Comparison of ENCODE assay signal across 32 cellular contexts in the genomic region with DNA sequence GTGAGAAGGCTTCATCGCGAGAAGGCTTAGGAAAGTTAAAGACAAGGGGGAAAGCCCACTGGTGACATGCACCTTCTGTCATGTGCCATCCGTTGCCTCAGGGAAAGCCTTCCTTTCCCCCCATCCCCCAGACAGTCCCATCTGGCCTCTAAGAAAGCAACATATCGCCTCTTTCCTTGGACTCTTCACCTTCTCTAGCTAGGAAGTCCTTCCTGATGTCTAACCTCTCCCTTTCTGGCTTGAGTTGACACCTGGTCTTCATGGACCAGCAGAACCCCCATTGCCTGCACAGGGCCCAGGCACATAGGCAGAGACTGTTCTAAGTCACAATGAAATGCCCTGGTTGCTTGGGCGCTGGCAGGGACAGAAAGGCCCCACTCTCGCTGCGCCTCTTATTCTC. TPM values are rescaled to one million over a fixed set of nuclear protein-coding genes. Genes with fewer than 3 reads are reported as not detected.
DNase-seq lines count a peak whose midpoint lies in the region; ATAC-seq and TF ChIP-seq lines count a peak whose summit lies in the region.
"Had no signal": no experiment of that assay in that cellular context is flagged by ENCODE, and none has a peak within 500 bp of the region (broad histone marks: within the 10 kb centered on the region; RNA-seq: fewer than 3 reads in every experiment).

No MANE protein-coding gene starts in this region.

- TF ChIP-seq CTCF in epithelial cell of esophagus (IDR thresholded peaks at IDR 0.05; ENCODE audit: insufficient read depth, low read depth, low read length, missing control alignments) = no peak
- TF ChIP-seq CTCF in prostate gland (IDR thresholded peaks at IDR 0.05) = no peak
- TF ChIP-seq CTCF in upper lobe of left lung (IDR thresholded peaks at IDR 0.05) = no peak

- no peak overlapping the region for H3K4me3 ChIP-seq in BLaER1 treated with 17β-estradiol and CSF1 and Interleukin-3, amounts not matched to agents 10 nM and 100 nM
- H3K4me3 ChIP-seq in epithelial cell of esophagus (ENCODE audit: low read length) (peak overlapping the region; percentile 42), prostate gland (no peak overlapping the region), upper lobe of left lung (no peak overlapping the region)
- H3K4me3 ChIP-seq: ascending aorta, cardiac muscle cell, tibial nerve had no signal

- H3K27ac Mint-ChIP-seq in activated naive CD4-positive, alpha-beta T cell treated with anti-CD3 and anti-CD28 coated beads, Interleukin-2, amount 10 ng/mL, durations not matched to agents 7 days and 5 days = no peak overlapping the region
- H3K27ac Mint-ChIP-seq: T-helper 1 cell treated with Interleukin-12 subunit alpha and Interleukin-12 subunit beta and Interleukin-4 antibody, amounts not matched to agents 30 μg/mL and 1 μg/mL, for 36 hours had no signal

- no peaks in the 10 kb centered on the region for H3K36me3 ChIP-seq in BLaER1 treated with 17β-estradiol and CSF1 and Interleukin-3, amounts not matched to agents 10 nM and 100 nM
- H3K36me3 ChIP-seq in prostate gland (no peaks in the 10 kb centered on the region), upper lobe of left lung (no peaks in the 10 kb centered on the region)
- H3K36me3 ChIP-seq: ascending aorta, cardiac muscle cell, tibial nerve had no signal

- H3K9me3 Mint-ChIP-seq in activated naive CD4-positive, alpha-beta T cell treated with anti-CD3 and anti-CD28 coated beads, Interleukin-2, amount 10 ng/mL, durations not matched to agents 7 days and 5 days = no peaks in the 10 kb centered on the region
- H3K9me3 Mint-ChIP-seq: T-helper 1 cell treated with Interleukin-12 subunit alpha and Interleukin-12 subunit beta and Interleukin-4 antibody, amounts not matched to agents 30 μg/mL and 1 μg/mL, for 36 hours had no signal

- ATAC-seq in upper lobe of left lung (ENCODE audit: low FRiP score in 2 of 2) (no peak), HG03342 (IDR thresholded peaks at IDR 0.05; ENCODE audit: unreplicated experiment) (no peak), GM19324 (IDR thresholded peaks at IDR 0.05; ENCODE audit: low FRiP score, unreplicated experiment) (no peak)
- ATAC-seq: left ventricle myocardium superior, PC-3, SK-N-SH treated with all-trans-retinoic acid at 6 μM for 48 hours had no signal

- no peak overlapping the region for H3K9ac ChIP-seq in BLaER1 treated with 17β-estradiol and CSF1 and Interleukin-3, amounts not matched to agents 10 nM and 100 nM

- peaks cover 0 to 18% (median 8%) of the 10 kb centered on the region in 11 experiments; a peak in 13 of 22 replicates for H3K27me3 ChIP-seq in BLaER1 treated with 17β-estradiol and CSF1 and Interleukin-3, amounts not matched to agents 10 nM and 100 nM
- H3K27me3 ChIP-seq in prostate gland (replicated peaks; ENCODE audit: insufficient read depth) = no peaks in the 10 kb centered on the region
- no peaks in the 10 kb centered on the region for H3K27me3 ChIP-seq in upper lobe of left lung
- H3K27me3 ChIP-seq: ascending aorta, cardiac muscle cell had no signal

- no peaks in the 10 kb centered on the region for H4K20me1 ChIP-seq in BLaER1 treated with 17β-estradiol and CSF1 and Interleukin-3, amounts not matched to agents 10 nM and 100 nM

- CTCF ChIA-PET in activated naive CD4-positive, alpha-beta T cell treated with anti-CD3 and anti-CD28 coated beads, Interleukin-2, amount 10 ng/mL, durations not matched to agents 7 days and 5 days (lab: Charles Lee) = no interaction called here

- DNase-seq in NCI-H69 (lab: John Stamatoyannopoulos, UW) (peak; percentile 46), epithelial cell of esophagus (ENCODE audit: low read depth) (no peak), prostate gland (ENCODE audit: low spot score) (no peak), upper lobe of left lung (no peak)
- no peak for DNase-seq in activated naive CD4-positive, alpha-beta T cell treated with anti-CD3 and anti-CD28 coated beads, Interleukin-2, amount 10 ng/mL, durations not matched to agents 7 days and 5 days
- DNase-seq: activated CD4-positive, alpha-beta T cell treated with anti-CD3 and anti-CD28 coated beads, Interleukin-2, amount 50 U/mL, for 48 hours; activated gamma-delta T cell treated with Interleukin-2 at 50 U/mL for 16 hours; activated T-cell treated with anti-CD3 and anti-CD28 coated beads, Interleukin-2, amount 50 U/mL, for 48 hours; effector CD8-positive, alpha-beta T cell; erythroblast; head of caudate nucleus; IMR-90; islet precursor cell; left ventricle myocardium superior; NCI-H510A; NK-92 treated with Interleukin-12 subunit alpha and Interleukin-12 subunit beta, amount 100 ng/mL, for 24 hours; nucleus accumbens; PC-3; Right ventricle myocardium superior; stimulated activated CD4-positive, alpha-beta T cell treated with anti-CD3 and anti-CD28 coated beads, Interleukin-4, amount 100 ng/mL, for 24 hours had no signal

- TF ChIP-seq POLR2A in prostate gland (IDR thresholded peaks at IDR 0.05) = no peak
- TF ChIP-seq POLR2A in upper lobe of left lung (IDR thresholded peaks at IDR 0.05) = no peak

- H3K4me1 Mint-ChIP-seq in activated naive CD4-positive, alpha-beta T cell treated with anti-CD3 and anti-CD28 coated beads, Interleukin-2, amount 10 ng/mL, durations not matched to agents 7 days and 5 days = no peaks in the 10 kb centered on the region

- no peak overlapping the region for H3K27ac ChIP-seq in BLaER1 treated with 17β-estradiol and CSF1 and Interleukin-3, amounts not matched to agents 10 nM and 100 nM
- peak overlapping the region; percentile 19 to 34 for H3K27ac ChIP-seq in prostate gland
- H3K27ac ChIP-seq in upper lobe of left lung = no peak overlapping the region
- H3K27ac ChIP-seq: ascending aorta, cardiac muscle cell, tibial nerve had no signal

- H3K4me1 ChIP-seq in BLaER1 treated with 17β-estradiol and CSF1 and Interleukin-3, amounts not matched to agents 10 nM and 100 nM = peaks cover 0 to 48% (median 19%) of the 10 kb centered on the region in 10 experiments; a peak in 15 of 20 replicates
- H3K4me1 ChIP-seq in prostate gland (replicated peaks) (no peaks in the 10 kb centered on the region), upper lobe of left lung (peaks cover 0 to 3% (median 0%) of the 10 kb centered on the region in 4 donors)
- H3K4me1 ChIP-seq: ascending aorta had no signal

- H3K9me3 ChIP-seq in BLaER1 treated with 17β-estradiol and CSF1 and Interleukin-3, amounts not matched to agents 10 nM and 100 nM (replicated peaks in 1 of 11) = no peaks in the 10 kb centered on the region
- H3K9me3 ChIP-seq in prostate gland (no peaks in the 10 kb centered on the region), upper lobe of left lung (no peaks in the 10 kb centered on the region)
- H3K9me3 ChIP-seq: ascending aorta, tibial nerve had no signal

- WGBS in prostate gland = 69% methylated on average over 7 of the region's 7 CpGs
- 76 to 79% methylated on average over 7 of the region's 7 CpGs for WGBS in upper lobe of left lung, 2 donors

- no peaks in the 10 kb centered on the region for H3K36me3 Mint-ChIP-seq in activated naive CD4-positive, alpha-beta T cell treated with anti-CD3 and anti-CD28 coated beads, Interleukin-2, amount 10 ng/mL, durations not matched to agents 7 days and 5 days

- peak overlapping the region in 8 of 11 experiments; percentile 10 to 72 (median 39); a peak in 12 of 22 replicates for H3K4me2 ChIP-seq in BLaER1 treated with 17β-estradiol and CSF1 and Interleukin-3, amounts not matched to agents 10 nM and 100 nM

- H3K27me3 Mint-ChIP-seq in activated naive CD4-positive, alpha-beta T cell treated with anti-CD3 and anti-CD28 coated beads, Interleukin-2, amount 10 ng/mL, durations not matched to agents 7 days and 5 days = peaks cover 58% of the 10 kb centered on the region

- no peak overlapping the region for H3K4me3 Mint-ChIP-seq in activated naive CD4-positive, alpha-beta T cell treated with anti-CD3 and anti-CD28 coated beads, Interleukin-2, amount 10 ng/mL, durations not matched to agents 7 days and 5 days
- H3K4me3 Mint-ChIP-seq: T-helper 1 cell treated with Interleukin-12 subunit alpha and Interleukin-12 subunit beta and Interleukin-4 antibody, amounts not matched to agents 30 μg/mL and 1 μg/mL, for 36 hours had no signal

- intact Hi-C loops in prostate gland (cut with DNase I) = no loop called here

- TF ChIP-seq EP300 in upper lobe of left lung (IDR thresholded peaks at IDR 0.05) = no peak

RNA-seq across cellular contexts. Expression of a gene that starts 2.2 kb away (rescaled TPM):
- 1 to 10 TPM in 1 of 2 donors, under 1 TPM in 1; 0.64 to 1.2 TPM for total RNA-seq in prostate gland
- under 1 TPM in 2 of 6 donors, not detected in 4; 0.07 to 0.54 TPM for total RNA-seq in upper lobe of left lung
- total RNA-seq: ascending aorta, fibroblast of villous mesenchyme, IMR-90, left ventricle myocardium superior, LHCN-M2, mesenteric fat pad, myocyte, PC-3, Right ventricle myocardium superior, tibial nerve had no signal

RNA-seq across cellular contexts. Expression of a gene that starts 34.9 kb away (rescaled TPM):
- total RNA-seq in prostate gland = under 1 TPM; 0.09 to 0.68 TPM
- under 1 TPM in 3 of 6 donors, not detected in 3; 0.10 to 0.61 (median 0.14) TPM for total RNA-seq in upper lobe of left lung
- total RNA-seq: ascending aorta, cardiac muscle cell, fibroblast of villous mesenchyme, IMR-90, left ventricle myocardium superior, LHCN-M2, myocyte, PC-3, Right ventricle myocardium superior, tibial nerve had no signal

RNA-seq across cellular contexts. Expression of a gene that starts 44.1 kb away (rescaled TPM):
- total RNA-seq in prostate gland (100 to 1,000 TPM in 1 of 2 donors, 10 to 100 TPM in 1; 51.1 to 154 TPM), upper lobe of left lung (10 to 100 TPM; 17.0 to 43.0 (median 25.6) TPM)

Comparison
In these comparisons a context has a peak if more than half of its experiments do, and no peak if none do; other contexts are left out.
1. H3K27ac ChIP-seq: peak in prostate gland (2 of 2); none in BLaER1 treated with 17β-estradiol and CSF1 and Interleukin-3, amounts not matched to agents 10 nM and 100 nM (0 of 11) and upper lobe of left lung (0 of 4).